In the genomic region with DNA sequence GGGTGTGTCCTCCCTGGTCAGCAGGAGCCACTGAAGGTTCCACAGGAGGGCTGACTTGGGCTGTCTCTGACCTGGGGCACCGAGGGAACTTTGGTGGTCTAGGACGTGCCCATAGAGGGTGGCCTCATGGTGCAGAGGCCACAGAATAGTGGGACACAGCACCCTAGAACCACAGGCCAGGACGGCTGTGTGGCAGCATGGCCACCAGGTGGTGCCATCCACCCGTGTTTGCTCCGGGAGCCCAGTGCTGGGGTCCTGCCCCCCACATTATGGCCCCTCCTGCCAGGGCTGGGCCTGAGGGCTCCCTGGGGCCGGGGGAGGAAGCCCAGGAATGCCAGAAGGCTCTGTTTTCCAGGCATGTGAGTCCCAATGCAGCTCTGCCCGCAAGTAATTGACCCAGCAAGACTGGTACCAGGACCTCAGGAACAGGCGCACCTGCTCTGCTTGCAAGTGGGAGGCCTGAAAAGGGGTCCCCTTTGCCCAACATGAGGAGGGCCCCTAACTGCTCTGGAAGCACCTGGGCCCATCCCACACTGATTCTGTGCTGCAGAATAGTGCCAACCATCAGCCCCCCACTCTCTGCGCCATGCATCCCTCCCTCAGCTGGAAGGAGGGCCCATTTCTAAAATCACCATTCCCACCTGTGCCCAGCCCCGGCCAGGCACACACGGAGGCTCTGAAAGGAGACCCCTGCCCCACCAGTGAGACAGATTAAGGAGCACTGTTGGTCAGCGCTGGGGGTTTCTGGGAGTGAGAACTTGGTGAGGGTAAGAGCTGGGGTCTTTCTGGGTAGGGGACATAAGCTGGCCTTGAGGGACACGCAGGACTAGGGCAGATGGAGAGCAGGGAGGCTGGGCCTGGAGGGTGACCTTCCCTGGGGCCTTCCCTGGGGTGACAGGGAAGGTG, we compare ENCODE assay signal across 8 cellular contexts.
DNase-seq lines count a peak whose midpoint lies in the region; ATAC-seq and TF ChIP-seq lines count a peak whose summit lies in the region.
"Not testable (repeated sequence)": the region's sequence is repeated elsewhere in the genome, so short reads cannot be mapped to it uniquely, and the experiment has no call there.

No MANE protein-coding gene starts in this region.

- POLR2A ChIA-PET in A673 (lab: Charles Lee; ENCODE audit: low non-redundant PET), result not testable (repeated sequence)

- intact Hi-C loops in A673 (cut with micrococcal nuclease; ENCODE audit: unreplicated experiment), result loop anchor here (2.0 to 5.0 kb wide), 2 partner anchors 54 to 206 kb away; no protein-coding TSS in a partner anchor
- intact Hi-C loops in ascending aorta (cut with DNase I); right lobe of liver (cut with DNase I): not testable (repeated sequence)

- H3K27me3 ChIP-seq in A673 (replicated peaks; ENCODE audit: insufficient read depth, low read depth, low read length, poor library complexity); ascending aorta; right lobe of liver: not testable (repeated sequence)

- H3K27ac ChIP-seq in A673 (ENCODE audit: low read depth, low read length, poor library complexity, severe bottlenecking); VCaP; ascending aorta; right lobe of liver: not testable (repeated sequence)

- not testable (repeated sequence) for H3K4me1 ChIP-seq in A673 (ENCODE audit: insufficient read depth, low read length, poor library complexity, severe bottlenecking); ascending aorta; right lobe of liver

- TF ChIP-seq CTCF in A673 (conservative IDR thresholded peaks at IDR 0.05; ENCODE audit: low read depth, low read length), result peak; percentile 83
- peak; percentile 85 for TF ChIP-seq CTCF in GM12864 (IDR thresholded peaks at IDR 0.05; ENCODE audit: low read depth, low read length, missing control alignments)
- peak; percentile 76 for TF ChIP-seq CTCF in LNCaP clone FGC (IDR thresholded peaks at IDR 0.05; ENCODE audit: control insufficient read depth, extremely low read depth, insufficient read depth)
- peak; percentile 87 for TF ChIP-seq CTCF in VCaP (conservative IDR thresholded peaks at IDR 0.05)
- peak; percentile 36 to 59 (median 38) for TF ChIP-seq CTCF in ascending aorta (IDR thresholded peaks at IDR 0.05)
- TF ChIP-seq CTCF in fibroblast of mammary gland (conservative IDR thresholded peaks at IDR 0.05; ENCODE audit: control insufficient read depth, insufficient read depth, low read depth, low read length), result peak; percentile 63
- TF ChIP-seq CTCF in right lobe of liver (IDR thresholded peaks at IDR 0.05), result peak; percentile 41 to 65 (median 58)

- H3K9me3 ChIP-seq in A673 (ENCODE audit: low read depth, low read length, poor library complexity, severe bottlenecking); ascending aorta; right lobe of liver: not testable (repeated sequence)

- peak; percentile 36 to 58 (median 42) for ATAC-seq in right lobe of liver

- CTCF ChIA-PET in A673 (lab: Charles Lee), result interaction anchor here (0.8 kb wide), 1 partner anchor 205 kb away, joined by 3 read pairs; no protein-coding TSS in a partner anchor

- not testable (repeated sequence) for H3K4me3 ChIP-seq in A673 (ENCODE audit: low read depth, low read length, poor library complexity, severe bottlenecking); GM12864 (ENCODE audit: low read depth, low read length); LNCaP clone FGC (ENCODE audit: low read depth, low read length); ascending aorta; fibroblast of mammary gland (ENCODE audit: control insufficient read depth, low read depth, low read length); right lobe of liver

- not testable (repeated sequence) for BruUV-seq in A673 (replicated peaks; lab: Mats Ljungman, UMichigan)

- not testable (repeated sequence) for H3K36me3 ChIP-seq in A673 (ENCODE audit: insufficient read depth, low read length, poor library complexity, severe bottlenecking); ascending aorta; right lobe of liver

- WGBS in right lobe of liver (ENCODE audit: insufficient coverage, low coverage, low lambda C conversion rate, missing lambda C conversion rate), result 30% methylated on average over 2 of the region's 13 CpGs

- not testable (repeated sequence) for TF ChIP-seq POLR2A in right lobe of liver (IDR thresholded peaks at IDR 0.05)

- DNase-seq in A673 (ENCODE audit: low spot score) (peak; percentile 42), ascending aorta (ENCODE audit: low spot score in 2 of 2) (peak in 1 of 2 donors; percentile 63), right lobe of liver (peak in 2 of 3 donors; percentile 33 to 52)
- DNase-seq in GM12864 (ENCODE audit: low read depth); LNCaP clone FGC (ENCODE audit: low read depth); fibroblast of mammary gland (ENCODE audit: low read depth): not testable (repeated sequence)
- peak; percentile 31 to 45 for DNase-seq in stimulated activated CD4-positive, alpha-beta T cell treated with anti-CD3 and anti-CD28 coated beads, Interleukin-2, amount 100 ng/mL, for 24 hours
